In the genomic region with DNA sequence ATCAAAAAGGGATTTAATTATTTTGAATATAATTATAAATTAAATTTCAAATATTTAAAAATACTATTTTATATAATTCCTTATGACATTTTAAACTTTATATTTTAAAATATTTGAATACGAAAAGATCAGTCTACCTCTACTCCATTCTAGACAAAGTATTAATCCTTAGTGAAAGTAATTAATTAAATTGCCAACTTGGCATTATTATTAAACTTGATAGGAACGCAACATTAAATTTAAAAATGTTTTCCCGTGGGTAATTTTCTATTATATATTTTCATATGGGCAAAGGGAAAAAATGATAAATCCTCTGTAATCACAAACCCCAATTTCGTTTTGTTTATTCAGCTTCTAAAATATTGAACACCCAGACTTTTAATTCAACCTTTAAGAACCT, we compare ENCODE assay signal across 34 cellular contexts. TPM values are rescaled to one million over a fixed set of nuclear protein-coding genes. Genes with fewer than 3 reads are reported as not detected.
"Had no signal": no experiment of that assay in that cellular context is flagged by ENCODE, and none has a peak within 500 bp of the region (broad histone marks: within the 10 kb centered on the region; RNA-seq: fewer than 3 reads in every experiment).

No MANE protein-coding gene starts in this region.

- ATAC-seq: activated CD4-positive, alpha-beta T cell treated with anti-CD3 and anti-CD28 coated beads for 36 hours; activated CD4-positive, CD25-positive, alpha-beta regulatory T cell treated with anti-CD3 and anti-CD28 coated beads, Interleukin-2, amount 50 U/mL, for 24 hours; activated CD8-positive, alpha-beta T cell treated with anti-CD3 and anti-CD28 coated beads, Interleukin-2, amount 10 ng/mL, durations not matched to agents 7 days and 5 days; activated T-cell treated with anti-CD3 and anti-CD28 coated beads, Interleukin-2, amount 50 U/mL, for 4 hours; WTC11 had no signal

- H3K4me1 ChIP-seq: ascending aorta had no signal

- H3K27me3 ChIP-seq: ascending aorta, cardiac muscle cell had no signal

- H3K4me3 ChIP-seq: ascending aorta, cardiac muscle cell, PC-9 had no signal

- DNase-seq: activated CD4-positive, alpha-beta T cell treated with anti-CD3 and anti-CD28 coated beads for 36 hours; activated CD4-positive, alpha-beta T cell treated with anti-CD3 and anti-CD28 coated beads, Interleukin-2, amount 10 ng/mL, durations not matched to agents 7 days and 5 days; activated CD4-positive, alpha-beta T cell treated with anti-CD3 and anti-CD28 coated beads, Interleukin-2, amount 50 U/mL, for 48 hours; activated CD8-positive, alpha-beta T cell treated with anti-CD3 and anti-CD28 coated beads, Interleukin-2, amount 10 ng/mL, durations not matched to agents 7 days and 5 days; activated naive CD8-positive, alpha-beta T cell treated with anti-CD3 and anti-CD28 coated beads, Interleukin-2, amount 10 ng/mL, durations not matched to agents 7 days and 5 days; activated T-cell treated with anti-CD3 and anti-CD28 coated beads for 4 hours; activated T-cell treated with anti-CD3 and anti-CD28 coated beads, Interleukin-2, amount 50 U/mL, for 4 hours; amygdala; MM.1S; MV-4-11; NCI-H1092; NCI-H1417; NCI-H146; NCI-H187; NCI-H2029 treated with DMSO at 0.1 percent for 48 hours; NCI-H2107; NCI-H2171; NCI-H510A; NCI-H526; NCI-H748 treated with DMSO at 0.1 percent for 48 hours; NK-92 treated with Interleukin-12 subunit alpha and Interleukin-12 subunit beta, amount 100 ng/mL, for 24 hours; PC-9; Right ventricle myocardium superior; SW 1271; T-helper 1 cell; T-helper 2 cell; T-helper 9 cell had no signal

- H3K27ac ChIP-seq: ascending aorta, cardiac muscle cell, PC-9 had no signal

- H3K9me3 ChIP-seq: ascending aorta had no signal

RNA-seq across cellular contexts. Expression of a gene that starts 8.4 kb away (rescaled TPM):
- total RNA-seq: activated CD4-positive, alpha-beta T cell treated with anti-CD3 and anti-CD28 coated beads for 36 hours; activated CD4-positive, alpha-beta T cell treated with anti-CD3 and anti-CD28 coated beads, Interleukin-2, amount 10 ng/mL, durations not matched to agents 7 days and 5 days; activated CD8-positive, alpha-beta T cell treated with anti-CD3 and anti-CD28 coated beads, Interleukin-2, amount 10 ng/mL, durations not matched to agents 7 days and 5 days; activated naive CD8-positive, alpha-beta T cell treated with anti-CD3 and anti-CD28 coated beads, Interleukin-2, amount 10 ng/mL, durations not matched to agents 7 days and 5 days; activated T-cell treated with anti-CD3 and anti-CD28 coated beads, Interleukin-2, amount 50 U/mL, for 4 hours; activated T-helper 1 cell treated with anti-CD3 and anti-CD28 coated beads, Interleukin-12 subunit alpha, Interleukin-12 subunit beta, Interleukin-2, Interleukin-4 antibody, amounts not matched to agents 30 ng/mL and 10 ng/mL and 1 ng/mL, durations not matched to agents 14 hours and 24 hours and 36 hours; cardiac muscle cell; chondrocyte; LHCN-M2; PC-9; WTC11 had no signal
- polyA plus RNA-seq: cardiac muscle cell had no signal
